8 cellular contexts compared by ENCODE assay signal in genomic region chr18:49861659-49862058, GRCh38. TPM values are rescaled to one million over a fixed set of nuclear protein-coding genes. Genes with fewer than 3 reads are reported as not detected.
DNase-seq lines count a peak whose midpoint lies in the region; ATAC-seq and TF ChIP-seq lines count a peak whose summit lies in the region.

No MANE protein-coding gene starts in this region.

- no peak overlapping the region for H2AFZ ChIP-seq in neural progenitor cell (replicated peaks)

- H3K27me3 ChIP-seq in neural progenitor cell: no peaks in the 10 kb centered on the region

- H3K27ac ChIP-seq in neural progenitor cell: no peak overlapping the region

- peaks cover 8% of the 10 kb centered on the region for H3K4me1 ChIP-seq in neural progenitor cell

- no peak overlapping the region for H3K4me3 Mint-ChIP-seq in neural progenitor cell

- H3K9me3 ChIP-seq in neural progenitor cell (ENCODE audit: low read depth): no peaks in the 10 kb centered on the region

- peaks cover 28% of the 10 kb centered on the region for H3K4me1 Mint-ChIP-seq in neural progenitor cell

- peak; percentile 55 for TF ChIP-seq CTCF in neural progenitor cell (IDR thresholded peaks at IDR 0.05)

- no peaks in the 10 kb centered on the region for H3K9me3 Mint-ChIP-seq in neural progenitor cell

- H3K27me3 Mint-ChIP-seq in neural progenitor cell (ENCODE audit: insufficient read depth, low read depth): peaks cover 5% of the 10 kb centered on the region

- no peak for ATAC-seq in HG02870 (IDR thresholded peaks at IDR 0.05; ENCODE audit: unreplicated experiment)
- ATAC-seq in HG03521 (IDR thresholded peaks at IDR 0.05; ENCODE audit: unreplicated experiment): no peak

- H3K4me3 ChIP-seq in neural progenitor cell: no peak overlapping the region

- H4K20me1 ChIP-seq in neural progenitor cell (ENCODE audit: low read depth): no peaks in the 10 kb centered on the region

- no peak overlapping the region for H3K4me2 ChIP-seq in neural progenitor cell

- no peaks in the 10 kb centered on the region for H3K36me3 ChIP-seq in neural progenitor cell

- H3K79me2 ChIP-seq in neural progenitor cell (ENCODE audit: low read depth): no peaks in the 10 kb centered on the region

- H3K36me3 Mint-ChIP-seq in neural progenitor cell: no peaks in the 10 kb centered on the region

- no peak overlapping the region for H3K9ac ChIP-seq in neural progenitor cell

- no peaks in the 10 kb centered on the region for H3F3A ChIP-seq in neural progenitor cell (ENCODE audit: low read depth)

- DNase-seq in ELR (ENCODE audit: low read depth) (peak; percentile 23), Kasumi-1 (lab: John Stamatoyannopoulos, UW) (peak; percentile 24 to 34), cerebellar cortex (ENCODE audit: low spot score) (peak; percentile 52), neural progenitor cell (ENCODE audit: low spot score) (peak; percentile 16), mesenteric fat pad (ENCODE audit: low spot score) (no peak), COLO829 (ENCODE audit: low spot score) (no peak)

- no peak overlapping the region for H3K27ac Mint-ChIP-seq in neural progenitor cell

RNA-seq across cellular contexts. Expression of gene ACAA2, which starts 48.3 kb away (rescaled TPM):
- total RNA-seq in neural progenitor cell (ENCODE audit: low replicate concordance) (70.9 and 91.9 TPM in 2 replicates), mesenteric fat pad (178 TPM)

Comparison
In these comparisons a context has a peak if more than half of its experiments do, and no peak if none do; other contexts are left out.
1. DNase-seq: peak in ELR (single experiment), Kasumi-1 (2 of 2), cerebellar cortex (single experiment) and neural progenitor cell (single experiment); none in mesenteric fat pad (single experiment) and COLO829 (single experiment).